ENCODE assay signal across 8 cellular contexts in genomic region chr13:30115257-30115600, GRCh38.
A peak's percentile ranks its signal among the peaks of the same experiment; 100 is the strongest.
DNase-seq lines count a peak whose midpoint lies in the region; ATAC-seq and TF ChIP-seq lines count a peak whose summit lies in the region.

No MANE protein-coding gene starts in this region.

- WGBS in H9 (ENCODE audit: extremely low coverage, insufficient read length, low lambda C conversion rate), result no CpG with 5 or more reads among the region's 9 CpGs

- H3K36me3 Mint-ChIP-seq in H9 (ENCODE audit: insufficient read depth in 1 of 3, low read depth in 3 of 3), result peaks cover 0 to 8% (median 1%) of the 10 kb centered on the region in 3 experiments; a peak in 3 of 7 replicates

- H3K18ac ChIP-seq in H9 (ENCODE audit: insufficient read length, low read depth, low read length), result no peak overlapping the region

- H3K27ac ChIP-seq in H9 (ENCODE audit: insufficient read length, low read depth, low read length), result no peak overlapping the region
- peak overlapping the region; percentile 90 for H3K27ac ChIP-seq in VCaP
- H3K27ac ChIP-seq in left ventricle myocardium inferior (replicated peaks), result no peak overlapping the region
- peak overlapping the region in 5 of 21 experiments; percentile 56 to 77 (median 75) for H3K27ac ChIP-seq in skin epidermis
- peak overlapping the region in 1 of 2 donors; percentile 73 for H3K27ac ChIP-seq in left lung

- ATAC-seq in HG02642 (IDR thresholded peaks at IDR 0.05; ENCODE audit: poor library complexity, unreplicated experiment) (no peak), left lung (no peak), HG03045 (IDR thresholded peaks at IDR 0.05; ENCODE audit: unreplicated experiment) (no peak)

- no peak overlapping the region for H3K4me2 ChIP-seq in H9 (ENCODE audit: insufficient read depth, insufficient read length, low read length)

- H3K9ac ChIP-seq in H9 (ENCODE audit: extremely low read depth, insufficient read length, low read length), result no peak overlapping the region

- no peaks in the 10 kb centered on the region for H3K36me3 ChIP-seq in left ventricle myocardium inferior
- no peaks in the 10 kb centered on the region for H3K36me3 ChIP-seq in left lung

- H3T11ph ChIP-seq in H9 (ENCODE audit: low read length), result no peak overlapping the region

- H2AK5ac ChIP-seq in H9 (ENCODE audit: insufficient read length, low read length), result no peak overlapping the region

- H2BK120ac ChIP-seq in H9 (ENCODE audit: low read depth, low read length, poor library complexity, severe bottlenecking), result no peak overlapping the region

- intact Hi-C loops in left ventricle myocardium inferior (cut with micrococcal nuclease) (loop anchor here (5.0 kb wide), 1 partner anchor 343 kb away; no protein-coding TSS in a partner anchor), left lung (cut with DNase I) (loop anchor here in 1 of 2 donors (10.0 kb wide), 1 partner anchor 360 kb away; no protein-coding TSS in a partner anchor)

- DNase-seq in H9 (no peak), left ventricle myocardium inferior (no peak), left lung (no peak)
- DNase-seq in central memory CD4-positive, alpha-beta T cell, result no peak

- H3K4me1 ChIP-seq in H9 (ENCODE audit: insufficient read depth, low read length) (no peaks in the 10 kb centered on the region), left ventricle myocardium inferior (peaks cover 29% of the 10 kb centered on the region), left lung (peaks cover 3 to 32% of the 10 kb centered on the region in 2 donors)

- H3K9me3 ChIP-seq in H9 (ENCODE audit: control insufficient read depth, low read depth, low read length) (no peaks in the 10 kb centered on the region), left ventricle myocardium inferior (replicated peaks) (no peaks in the 10 kb centered on the region), left lung (no peaks in the 10 kb centered on the region)

- H4K20me1 ChIP-seq in H9 (ENCODE audit: control insufficient read depth, insufficient read depth, insufficient read length), result no peaks in the 10 kb centered on the region

- H3K4ac ChIP-seq in H9 (ENCODE audit: low read depth, low read length), result no peak overlapping the region

- H3K4me3 Mint-ChIP-seq in H9, result peak overlapping the region; percentile 57 to 74

- H2AFZ ChIP-seq in H9 (ENCODE audit: low read length), result no peak overlapping the region

- H3K4me3 ChIP-seq in left ventricle myocardium inferior, result peak overlapping the region; percentile 71
- H3K4me3 ChIP-seq in skin epidermis, result peak overlapping the region in 6 of 7 experiments; percentile 39 to 81 (median 57)
- peak overlapping the region in 1 of 2 donors; percentile 50 for H3K4me3 ChIP-seq in left lung

- H3K27me3 Mint-ChIP-seq in H9 (ENCODE audit: low read depth), result peaks cover 18% of the 10 kb centered on the region

- peak overlapping the region in 1 of 3 experiments; percentile 65; a peak in 1 of 7 replicates for H3K27ac Mint-ChIP-seq in H9

- H2BK5ac ChIP-seq in H9 (ENCODE audit: insufficient read length, low read length), result no peak overlapping the region

- H2BK12ac ChIP-seq in H9 (ENCODE audit: insufficient read length, low read depth, low read length), result no peak overlapping the region

- no peak overlapping the region for H3K23ac ChIP-seq in H9 (ENCODE audit: insufficient read length, low read depth, low read length)

- no peak overlapping the region for H3K56ac ChIP-seq in H9 (ENCODE audit: insufficient read length, low read depth, low read length)

- no peak overlapping the region for H4K8ac ChIP-seq in H9 (replicated peaks; ENCODE audit: insufficient read length, low read depth, low read length)

- H3K27me3 ChIP-seq in H9 (ENCODE audit: insufficient read depth, low read length) (no peaks in the 10 kb centered on the region), left ventricle myocardium inferior (ENCODE audit: low read depth) (peaks cover 23% of the 10 kb centered on the region), left lung (peaks cover 0 to 12% of the 10 kb centered on the region in 2 donors)

- no peak overlapping the region for H2BK15ac ChIP-seq in H9 (ENCODE audit: low read depth, low read length)

- H3K23me2 ChIP-seq in H9 (ENCODE audit: insufficient read length, low read depth, low read length, poor library complexity, severe bottlenecking), result no peaks in the 10 kb centered on the region

- H4K5ac ChIP-seq in H9 (ENCODE audit: insufficient read length, low read depth, low read length), result no peak overlapping the region

- H2BK20ac ChIP-seq in H9 (ENCODE audit: low read depth, low read length, poor library complexity, severe bottlenecking), result no peak overlapping the region

- H3K9me3 Mint-ChIP-seq in H9, result peaks cover 3% of the 10 kb centered on the region in 2 experiments; a peak in 2 of 5 replicates

- no peaks in the 10 kb centered on the region for H3K79me2 ChIP-seq in H9 (ENCODE audit: insufficient read depth, low read length)

- TF ChIP-seq CTCF in H9 (conservative IDR thresholded peaks at IDR 0.05), result no peak; the same call in 2 of the 3 replicates
- TF ChIP-seq CTCF in VCaP (conservative IDR thresholded peaks at IDR 0.05), result peak; percentile 48
- peak; percentile 47 for TF ChIP-seq CTCF in left ventricle myocardium inferior (IDR thresholded peaks at IDR 0.05; ENCODE audit: borderline replicate concordance)
- TF ChIP-seq CTCF in left lung (IDR thresholded peaks at IDR 0.05), result peak in 1 of 2 donors; percentile 27

- H4K91ac ChIP-seq in H9 (ENCODE audit: insufficient read length, low read depth, low read length), result no peak overlapping the region

- no peak overlapping the region for H3K14ac ChIP-seq in H9 (ENCODE audit: insufficient read depth, low read length)

- H3K79me1 ChIP-seq in H9 (ENCODE audit: insufficient read depth, low read depth, low read length, poor library complexity, severe bottlenecking), result no peaks in the 10 kb centered on the region

- H3K4me1 Mint-ChIP-seq in H9, result peaks cover 33 to 35% of the 10 kb centered on the region in 2 experiments
